In genomic region chr20:13344671-13345070, GRCh38 we compare ENCODE assay signal across 21 cellular contexts.
"Had no signal": no experiment of that assay in that cellular context is flagged by ENCODE, and none has a peak within 500 bp of the region (broad histone marks: within the 10 kb centered on the region; RNA-seq: fewer than 3 reads in every experiment).

No MANE protein-coding gene starts in this region.

- ATAC-seq: activated CD8-positive, alpha-beta T cell treated with anti-CD3 and anti-CD28 coated beads, Interleukin-2, amount 10 ng/mL, durations not matched to agents 7 days and 5 days; activated naive CD8-positive, alpha-beta T cell treated with anti-CD3 and anti-CD28 coated beads, Interleukin-2, amount 50 U/mL, for 24 hours; foreskin keratinocyte; sciatic nerve; T-cell; upper lobe of right lung had no signal

- H3K27ac Mint-ChIP-seq: activated CD8-positive, alpha-beta T cell treated with anti-CD3 and anti-CD28 coated beads, Interleukin-2, amount 10 ng/mL, durations not matched to agents 7 days and 5 days; activated naive CD8-positive, alpha-beta T cell treated with anti-CD3 and anti-CD28 coated beads, Interleukin-2, amount 50 U/mL, for 24 hours; activated T-helper 1 cell treated with anti-CD3 and anti-CD28 coated beads, Interleukin-12 subunit alpha, Interleukin-12 subunit beta, Interleukin-2, Interleukin-4 antibody, amounts not matched to agents 30 ng/mL and 10 ng/mL and 1 ng/mL, durations not matched to agents 14 hours and 24 hours and 36 hours; dendritic cell treated with granulocyte-macrophage colony-stimulating factor and Interleukin-4, amounts not matched to agents 40 ng/mL and 50 ng/mL, for 4 days; nephron; T-cell; T-helper 2 cell treated with Interferon-gamma antibody and Interleukin-4, amounts not matched to agents 5 μg/mL and 100 μg/mL, for 36 hours had no signal

- H3K4me1 ChIP-seq: foreskin keratinocyte, left ventricle myocardium inferior had no signal

- H3K27ac ChIP-seq: foreskin keratinocyte, left ventricle myocardium inferior, upper lobe of right lung had no signal

- H3K4me3 Mint-ChIP-seq: activated CD8-positive, alpha-beta T cell treated with anti-CD3 and anti-CD28 coated beads, Interleukin-2, amount 10 ng/mL, durations not matched to agents 7 days and 5 days; activated naive CD8-positive, alpha-beta T cell treated with anti-CD3 and anti-CD28 coated beads, Interleukin-2, amount 50 U/mL, for 24 hours; activated T-helper 1 cell treated with anti-CD3 and anti-CD28 coated beads, Interleukin-12 subunit alpha, Interleukin-12 subunit beta, Interleukin-2, Interleukin-4 antibody, amounts not matched to agents 30 ng/mL and 10 ng/mL and 1 ng/mL, durations not matched to agents 14 hours and 24 hours and 36 hours; dendritic cell treated with granulocyte-macrophage colony-stimulating factor and Interleukin-4, amounts not matched to agents 40 ng/mL and 50 ng/mL, for 4 days; nephron; T-cell; T-helper 2 cell treated with Interferon-gamma antibody and Interleukin-4, amounts not matched to agents 5 μg/mL and 100 μg/mL, for 36 hours had no signal

- H3K4me3 ChIP-seq: left ventricle myocardium inferior, upper lobe of right lung had no signal

- H3K27me3 Mint-ChIP-seq: dendritic cell treated with granulocyte-macrophage colony-stimulating factor and Interleukin-4, amounts not matched to agents 40 ng/mL and 50 ng/mL, for 4 days had no signal

- DNase-seq: activated CD4-positive, alpha-beta T cell treated with anti-CD3 and anti-CD28 coated beads for 1 hour; activated CD4-positive, alpha-beta T cell treated with anti-CD3 and anti-CD28 coated beads, Interleukin-2, amount 50 U/mL, for 1 hour; activated CD8-positive, alpha-beta T cell treated with anti-CD3 and anti-CD28 coated beads, Interleukin-2, amount 10 ng/mL, durations not matched to agents 7 days and 5 days; activated gamma-delta T cell; activated naive CD4-positive, alpha-beta T cell treated with anti-CD3 and anti-CD28 coated beads, Interleukin-2, amount 50 U/mL, for 16 hours; activated naive CD8-positive, alpha-beta T cell treated with anti-CD3 and anti-CD28 coated beads, Interleukin-2, amount 50 U/mL, for 24 hours; effector CD4-positive, alpha-beta T cell; foreskin keratinocyte; left ventricle myocardium inferior; mammary epithelial cell; midbrain; nucleus accumbens; stimulated activated CD4-positive, alpha-beta T cell treated with anti-CD3 and anti-CD28 coated beads, Interleukin-2, amount 100 ng/mL, for 48 hours; stimulated activated naive CD4-positive, alpha-beta T cell treated with Interleukin-2 at 50 U/mL for 16 hours; T-cell; upper lobe of right lung had no signal

- H3K9me3 ChIP-seq: left ventricle myocardium inferior, upper lobe of right lung had no signal

- H3K27me3 ChIP-seq: foreskin keratinocyte, upper lobe of right lung had no signal

- H3K9me3 Mint-ChIP-seq: activated naive CD8-positive, alpha-beta T cell treated with anti-CD3 and anti-CD28 coated beads, Interleukin-2, amount 50 U/mL, for 24 hours; activated T-helper 1 cell treated with anti-CD3 and anti-CD28 coated beads, Interleukin-12 subunit alpha, Interleukin-12 subunit beta, Interleukin-2, Interleukin-4 antibody, amounts not matched to agents 30 ng/mL and 10 ng/mL and 1 ng/mL, durations not matched to agents 14 hours and 24 hours and 36 hours; nephron; T-cell; T-helper 2 cell treated with Interferon-gamma antibody and Interleukin-4, amounts not matched to agents 5 μg/mL and 100 μg/mL, for 36 hours had no signal

- H3K4me1 Mint-ChIP-seq: T-cell had no signal

- H3K36me3 ChIP-seq: left ventricle myocardium inferior, upper lobe of right lung had no signal

- H3K36me3 Mint-ChIP-seq: T-cell had no signal
